ENCODE assay signal across 34 cellular contexts in genomic region chr14:95167177-95167576, GRCh38.
"Had no signal": no experiment of that assay in that cellular context is flagged by ENCODE, and none has a peak within 500 bp of the region (broad histone marks: within the 10 kb centered on the region; RNA-seq: fewer than 3 reads in every experiment).

No MANE protein-coding gene starts in this region.

- H3K36me3 ChIP-seq: MG63 had no signal

- H3K27me3 ChIP-seq: MG63 had no signal

- DNase-seq: Karpas-422, Kasumi-1, MG63, MM.1S, MV-4-11, NCI-H1048, NCI-H1092, NCI-H1092 treated with DMSO at 0.1 percent for 48 hours, NCI-H1105, NCI-H1105 treated with DMSO at 0.1 percent for 48 hours, NCI-H1417, NCI-H1417 treated with DMSO at 0.1 percent for 48 hours, NCI-H1436, NCI-H1436 treated with DMSO at 0.1 percent for 48 hours, NCI-H146, NCI-H1694, NCI-H1694 treated with DMSO at 0.1 percent for 48 hours, NCI-H187, NCI-H187 treated with DMSO at 0.1 percent for 48 hours, NCI-H1930, NCI-H2029, NCI-H2029 treated with DMSO at 0.1 percent for 48 hours, NCI-H2081, NCI-H2081 treated with DMSO at 0.1 percent for 48 hours, NCI-H2107, NCI-H2171, NCI-H2171 treated with DMSO at 0.1 percent for 48 hours, NCI-H2227 treated with DMSO at 0.1 percent for 48 hours, NCI-H226, NCI-H345, NCI-H446, NCI-H446 treated with DMSO at 0.1 percent for 48 hours, NCI-H510A, NCI-H510A treated with DMSO at 0.1 percent for 48 hours had no signal

- H3K4me3 ChIP-seq: MG63 had no signal

- H3K9me3 ChIP-seq: MG63 had no signal
